Comparison of ENCODE assay signal across 1 cellular context in genomic region chr3:159902531-159903314, GRCh38.
A peak's percentile ranks its signal among the peaks of the same experiment; 100 is the strongest.
TF ChIP-seq lines count a peak whose summit lies in the region.

No MANE protein-coding gene starts in this region.

TF ChIP-seq in GM12878, 131 proteins besides CTCF, POLR2A, EP300 and RAD21 (continued from another document and continues in another):
- TF ChIP-seq PRDM15 (CRISPR knock-in tag; IDR thresholded peaks at IDR 0.05): no peak
- no peak for TF ChIP-seq CHD1 (IDR thresholded peaks at IDR 0.05; ENCODE audit: low read depth, low read length)
- no peak for TF ChIP-seq GATAD2B (conservative IDR thresholded peaks at IDR 0.05; ENCODE audit: low read depth)
- no peak for TF ChIP-seq FOS (IDR thresholded peaks at IDR 0.05; ENCODE audit: borderline replicate concordance, extremely low read depth, insufficient read length)
- TF ChIP-seq CBFB (IDR thresholded peaks at IDR 0.05; ENCODE audit: low read depth): no peak
- no peak for TF ChIP-seq E2F8 (IDR thresholded peaks at IDR 0.05; ENCODE audit: low read depth, partially characterized antibody)
- TF ChIP-seq IKZF1 (conservative IDR thresholded peaks at IDR 0.05): peak; percentile 47; the same call in 1 of the 2 replicates
- TF ChIP-seq STAT1 (conservative IDR thresholded peaks at IDR 0.05): no peak
- no peak for TF ChIP-seq TBL1XR1 (IDR thresholded peaks at IDR 0.05; ENCODE audit: low read depth, low read length)
- peak; percentile 58; the same call in 1 of the 2 replicates for TF ChIP-seq CREM (IDR thresholded peaks at IDR 0.05; ENCODE audit: low read depth)
- no peak for TF ChIP-seq JUNB (IDR thresholded peaks at IDR 0.05)
- TF ChIP-seq NKRF (conservative IDR thresholded peaks at IDR 0.05): no peak
- TF ChIP-seq ZNF592 (IDR thresholded peaks at IDR 0.05): no peak
- TF ChIP-seq SMAD1 (IDR thresholded peaks at IDR 0.05; ENCODE audit: low read depth, partially characterized antibody): no peak
- no peak for TF ChIP-seq BHLHE40 (IDR thresholded peaks at IDR 0.05; ENCODE audit: borderline replicate concordance in 1 of 2, low read depth in 2 of 2, low read length in 1 of 2)
- TF ChIP-seq ZBTB11 (CRISPR knock-in tag; IDR thresholded peaks at IDR 0.05): no peak
- no peak for TF ChIP-seq POU2F2 (IDR thresholded peaks at IDR 0.05; ENCODE audit: borderline replicate concordance, low read depth, low read length)
- TF ChIP-seq FOXM1 (IDR thresholded peaks at IDR 0.05; ENCODE audit: low read depth, low read length): no peak
- no peak for TF ChIP-seq USF2 (IDR thresholded peaks at IDR 0.05; ENCODE audit: borderline replicate concordance, low read depth, low read length)
- no peak for TF ChIP-seq MEF2B (IDR thresholded peaks at IDR 0.05; ENCODE audit: partially characterized antibody, poor library complexity, severe bottlenecking)
- no peak for TF ChIP-seq GABPA (IDR thresholded peaks at IDR 0.05; ENCODE audit: low read depth)
- TF ChIP-seq TCF3 (IDR thresholded peaks at IDR 0.05; ENCODE audit: borderline replicate concordance, insufficient read depth, low read depth, low read length): no peak
- no peak for TF ChIP-seq SUZ12 (IDR thresholded peaks at IDR 0.05; ENCODE audit: unreplicated experiment)
- TF ChIP-seq SPI1 (IDR thresholded peaks at IDR 0.05; ENCODE audit: borderline replicate concordance, insufficient read depth, low read depth, low read length): peak; percentile 84; the same call in 1 of the 2 replicates
- TF ChIP-seq HDGF (IDR thresholded peaks at IDR 0.05): no peak
- no peak for TF ChIP-seq IRF3 (IDR thresholded peaks at IDR 0.05)
- TF ChIP-seq SREBF2 (IDR thresholded peaks at IDR 0.05; ENCODE audit: low read length): no peak
- TF ChIP-seq IRF4 (IDR thresholded peaks at IDR 0.05; ENCODE audit: low read depth, low read length): no peak
- no peak for TF ChIP-seq NRF1 (conservative IDR thresholded peaks at IDR 0.05; ENCODE audit: low read depth, low read length)
- no peak for TF ChIP-seq SMAD5 (IDR thresholded peaks at IDR 0.05; ENCODE audit: low read depth)
- no peak for TF ChIP-seq YY1 (IDR thresholded peaks at IDR 0.05; ENCODE audit: low read depth, low read length)
- no peak for TF ChIP-seq ASH2L (IDR thresholded peaks at IDR 0.05; ENCODE audit: borderline replicate concordance, low read depth)
- peak; percentile 67 for TF ChIP-seq PKNOX1 (IDR thresholded peaks at IDR 0.05)
- peak; percentile 83 for TF ChIP-seq CREB1 (IDR thresholded peaks at IDR 0.05; ENCODE audit: low read depth)
- TF ChIP-seq SRF (IDR thresholded peaks at IDR 0.05; ENCODE audit: low read depth in 2 of 2, low read length in 2 of 2): no peak
- no peak for TF ChIP-seq BCL11A (IDR thresholded peaks at IDR 0.05; ENCODE audit: low read depth, low read length)
- TF ChIP-seq POLR2AphosphoS5 (IDR thresholded peaks at IDR 0.05; ENCODE audit: low read length): no peak
- TF ChIP-seq RELB (IDR thresholded peaks at IDR 0.05; ENCODE audit: low read depth): peak; percentile 49; the same call in 1 of the 2 replicates
- no peak for TF ChIP-seq RCOR1 (conservative IDR thresholded peaks at IDR 0.05; ENCODE audit: low read depth, low read length)
